In genomic region chr19:54190503-54190941, GRCh38 we compare ENCODE assay signal across 1 cellular context.
TF ChIP-seq lines count a peak whose summit lies in the region.

No MANE protein-coding gene starts in this region.

TF ChIP-seq in GM23338, 12 proteins besides CTCF, POLR2A, EP300 and RAD21 (continued from another document):
- TF ChIP-seq, protein P1, sequence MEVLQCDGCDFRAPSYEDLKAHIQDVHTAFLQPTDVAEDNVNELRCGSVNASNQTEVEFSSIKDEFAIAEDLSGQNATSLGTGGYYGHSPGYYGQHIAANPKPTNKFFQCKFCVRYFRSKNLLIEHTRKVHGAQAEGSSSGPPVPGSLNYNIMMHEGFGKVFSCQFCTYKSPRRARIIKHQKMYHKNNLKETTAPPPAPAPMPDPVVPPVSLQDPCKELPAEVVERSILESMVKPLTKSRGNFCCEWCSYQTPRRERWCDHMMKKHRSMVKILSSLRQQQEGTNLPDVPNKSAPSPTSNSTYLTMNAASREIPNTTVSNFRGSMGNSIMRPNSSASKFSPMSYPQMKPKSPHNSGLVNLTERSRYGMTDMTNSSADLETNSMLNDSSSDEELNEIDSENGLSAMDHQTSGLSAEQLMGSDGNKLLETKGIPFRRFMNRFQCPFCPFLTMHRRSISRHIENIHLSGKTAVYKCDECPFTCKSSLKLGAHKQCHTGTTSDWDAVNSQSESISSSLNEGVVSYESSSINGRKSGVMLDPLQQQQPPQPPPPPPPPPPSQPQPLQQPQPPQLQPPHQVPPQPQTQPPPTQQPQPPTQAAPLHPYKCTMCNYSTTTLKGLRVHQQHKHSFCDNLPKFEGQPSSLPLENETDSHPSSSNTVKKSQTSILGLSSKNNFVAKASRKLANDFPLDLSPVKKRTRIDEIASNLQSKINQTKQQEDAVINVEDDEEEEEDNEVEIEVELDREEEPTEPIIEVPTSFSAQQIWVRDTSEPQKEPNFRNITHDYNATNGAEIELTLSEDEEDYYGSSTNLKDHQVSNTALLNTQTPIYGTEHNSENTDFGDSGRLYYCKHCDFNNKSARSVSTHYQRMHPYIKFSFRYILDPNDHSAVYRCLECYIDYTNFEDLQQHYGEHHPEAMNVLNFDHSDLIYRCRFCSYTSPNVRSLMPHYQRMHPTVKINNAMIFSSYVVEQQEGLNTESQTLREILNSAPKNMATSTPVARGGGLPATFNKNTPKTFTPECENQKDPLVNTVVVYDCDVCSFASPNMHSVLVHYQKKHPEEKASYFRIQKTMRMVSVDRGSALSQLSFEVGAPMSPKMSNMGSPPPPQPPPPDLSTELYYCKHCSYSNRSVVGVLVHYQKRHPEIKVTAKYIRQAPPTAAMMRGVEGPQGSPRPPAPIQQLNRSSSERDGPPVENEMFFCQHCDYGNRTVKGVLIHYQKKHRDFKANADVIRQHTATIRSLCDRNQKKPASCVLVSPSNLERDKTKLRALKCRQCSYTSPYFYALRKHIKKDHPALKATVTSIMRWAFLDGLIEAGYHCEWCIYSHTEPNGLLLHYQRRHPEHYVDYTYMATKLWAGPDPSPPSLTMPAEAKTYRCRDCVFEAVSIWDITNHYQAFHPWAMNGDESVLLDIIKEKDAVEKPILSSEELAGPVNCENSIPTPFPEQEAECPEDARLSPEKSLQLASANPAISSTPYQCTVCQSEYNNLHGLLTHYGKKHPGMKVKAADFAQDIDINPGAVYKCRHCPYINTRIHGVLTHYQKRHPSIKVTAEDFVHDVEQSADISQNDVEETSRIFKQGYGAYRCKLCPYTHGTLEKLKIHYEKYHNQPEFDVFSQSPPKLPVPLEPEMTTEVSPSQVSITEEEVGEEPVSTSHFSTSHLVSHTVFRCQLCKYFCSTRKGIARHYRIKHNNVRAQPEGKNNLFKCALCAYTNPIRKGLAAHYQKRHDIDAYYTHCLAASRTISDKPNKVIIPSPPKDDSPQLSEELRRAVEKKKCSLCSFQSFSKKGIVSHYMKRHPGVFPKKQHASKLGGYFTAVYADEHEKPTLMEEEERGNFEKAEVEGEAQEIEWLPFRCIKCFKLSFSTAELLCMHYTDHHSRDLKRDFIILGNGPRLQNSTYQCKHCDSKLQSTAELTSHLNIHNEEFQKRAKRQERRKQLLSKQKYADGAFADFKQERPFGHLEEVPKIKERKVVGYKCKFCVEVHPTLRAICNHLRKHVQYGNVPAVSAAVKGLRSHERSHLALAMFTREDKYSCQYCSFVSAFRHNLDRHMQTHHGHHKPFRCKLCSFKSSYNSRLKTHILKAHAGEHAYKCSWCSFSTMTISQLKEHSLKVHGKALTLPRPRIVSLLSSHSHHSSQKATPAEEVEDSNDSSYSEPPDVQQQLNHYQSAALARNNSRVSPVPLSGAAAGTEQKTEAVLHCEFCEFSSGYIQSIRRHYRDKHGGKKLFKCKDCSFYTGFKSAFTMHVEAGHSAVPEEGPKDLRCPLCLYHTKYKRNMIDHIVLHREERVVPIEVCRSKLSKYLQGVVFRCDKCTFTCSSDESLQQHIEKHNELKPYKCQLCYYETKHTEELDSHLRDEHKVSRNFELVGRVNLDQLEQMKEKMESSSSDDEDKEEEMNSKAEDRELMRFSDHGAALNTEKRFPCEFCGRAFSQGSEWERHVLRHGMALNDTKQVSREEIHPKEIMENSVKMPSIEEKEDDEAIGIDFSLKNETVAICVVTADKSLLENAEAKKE (CRISPR knock-in tag; IDR thresholded peaks at IDR 0.05), result no peak
